8 cellular contexts compared by ENCODE assay signal in genomic region chr7:134985894-134986362, GRCh38. TPM values are rescaled to one million over a fixed set of nuclear protein-coding genes. Genes with fewer than 3 reads are reported as not detected.
DNase-seq lines count a peak whose midpoint lies in the region; ATAC-seq, FAIRE-seq and TF ChIP-seq lines count a peak whose summit lies in the region.

No MANE protein-coding gene starts in this region.

- no peaks in the 10 kb centered on the region for H3K36me3 ChIP-seq in thyroid gland

- no peaks in the 10 kb centered on the region for H3K9me3 ChIP-seq in thyroid gland

- peak overlapping the region; percentile 99 for H3K4me3 Mint-ChIP-seq in activated B cell treated with CpG ODN at 0.5 μM for 24 hours

- peaks cover 26% of the 10 kb centered on the region for H3K4me1 Mint-ChIP-seq in activated B cell treated with CpG ODN at 0.5 μM for 24 hours

- intact Hi-C loops in activated B cell treated with CpG ODN at 0.5 μM for 24 hours (cut with micrococcal nuclease) (loop anchor here (2.0 to 10.0 kb wide), 11 partner anchors 163 to 991 kb away; partner anchors contain the start of genes AKR1B1, BPGM, CNOT4 and MTPN), thyroid gland (cut with DNase I) (loop anchor here (5.0 kb wide), 1 partner anchor 186 kb away; the partner anchor contains the start of gene CYREN)

- no peak for TF ChIP-seq POLR2A in thyroid gland (IDR thresholded peaks at IDR 0.05)

- H3K36me3 Mint-ChIP-seq in activated B cell treated with CpG ODN at 0.5 μM for 24 hours (ENCODE audit: low read depth) = peaks cover 17% of the 10 kb centered on the region

- H3K4me1 ChIP-seq in thyroid gland = peaks cover 0 to 3% of the 10 kb centered on the region in 2 donors

- H3K27ac ChIP-seq in thyroid gland = peak overlapping the region; percentile 45 to 89 (median 86)

- peak overlapping the region; percentile 99 for H3K27ac Mint-ChIP-seq in activated B cell treated with CpG ODN at 0.5 μM for 24 hours

- CTCF ChIA-PET in activated B cell treated with CpG ODN at 0.5 μM for 24 hours (lab: Charles Lee) = interaction anchor here (0.7 to 4.0 kb wide), 14 partner anchors 16 to 553 kb away, joined by 3 to 51 read pairs (median 6); partner anchors contain the start of genes BPGM, CYREN and TMEM140

- POLR2A ChIA-PET in activated B cell treated with CpG ODN at 0.5 μM for 24 hours (lab: Charles Lee) = interaction anchor here (1.1 to 5.0 kb wide), 14 partner anchors 162 to 554 kb away, joined by 3 to 68 read pairs (median 6); partner anchors contain the start of genes BPGM, CYREN and TMEM140

- 50 to 52% methylated on average over 8 of the region's 8 CpGs for WGBS in thyroid gland, 2 donors

- no peak for DNase-seq in activated B cell treated with CpG ODN at 0.5 μM for 24 hours
- DNase-seq in thyroid gland = no peak
- no peak for DNase-seq in stimulated activated CD4-positive, alpha-beta T cell treated with anti-CD3 and anti-CD28 coated beads, Interleukin-2, amount 100 ng/mL, for 48 hours
- no peak for DNase-seq in DMS 273 (lab: John Stamatoyannopoulos, UW; ENCODE audit: unreplicated experiment)
- no peak for DNase-seq in effector CD8-positive, alpha-beta T cell (lab: John Stamatoyannopoulos, UW)

- H3K27me3 ChIP-seq in thyroid gland = no peaks in the 10 kb centered on the region

- FAIRE-seq in islet of Langerhans (lab: Jason Lieb, UNC) = peak; percentile 38

- H3K27me3 Mint-ChIP-seq in activated B cell treated with CpG ODN at 0.5 μM for 24 hours = no peaks in the 10 kb centered on the region

- no peaks in the 10 kb centered on the region for H3K9me3 Mint-ChIP-seq in activated B cell treated with CpG ODN at 0.5 μM for 24 hours

- H3K4me3 ChIP-seq in thyroid gland (replicated peaks in 1 of 3) = peak overlapping the region; percentile 12 to 66 (median 58)

- peak; percentile 25 for ATAC-seq in GM18861 (IDR thresholded peaks at IDR 0.05; ENCODE audit: unreplicated experiment)
- ATAC-seq in HG02840 (IDR thresholded peaks at IDR 0.05; ENCODE audit: low FRiP score, unreplicated experiment) = peak; percentile 44
- ATAC-seq in activated B cell treated with CpG ODN at 0.5 μM for 24 hours (ENCODE audit: low read depth) = peak; percentile 69

- no peak for TF ChIP-seq CTCF in activated B cell treated with CpG ODN at 0.5 μM for 24 hours (IDR thresholded peaks at IDR 0.05)
- TF ChIP-seq CTCF in thyroid gland (IDR thresholded peaks at IDR 0.05) = no peak

RNA-seq across cellular contexts. Expression of gene AGBL3, which starts 0.4 kb away (rescaled TPM):
- total RNA-seq in activated B cell treated with CpG ODN at 0.5 μM for 24 hours (6.1 and 9.6 TPM in 2 replicates), thyroid gland (1 to 10 TPM; 3.6 to 5.0 (median 4.1) TPM)
